In the genomic region with DNA sequence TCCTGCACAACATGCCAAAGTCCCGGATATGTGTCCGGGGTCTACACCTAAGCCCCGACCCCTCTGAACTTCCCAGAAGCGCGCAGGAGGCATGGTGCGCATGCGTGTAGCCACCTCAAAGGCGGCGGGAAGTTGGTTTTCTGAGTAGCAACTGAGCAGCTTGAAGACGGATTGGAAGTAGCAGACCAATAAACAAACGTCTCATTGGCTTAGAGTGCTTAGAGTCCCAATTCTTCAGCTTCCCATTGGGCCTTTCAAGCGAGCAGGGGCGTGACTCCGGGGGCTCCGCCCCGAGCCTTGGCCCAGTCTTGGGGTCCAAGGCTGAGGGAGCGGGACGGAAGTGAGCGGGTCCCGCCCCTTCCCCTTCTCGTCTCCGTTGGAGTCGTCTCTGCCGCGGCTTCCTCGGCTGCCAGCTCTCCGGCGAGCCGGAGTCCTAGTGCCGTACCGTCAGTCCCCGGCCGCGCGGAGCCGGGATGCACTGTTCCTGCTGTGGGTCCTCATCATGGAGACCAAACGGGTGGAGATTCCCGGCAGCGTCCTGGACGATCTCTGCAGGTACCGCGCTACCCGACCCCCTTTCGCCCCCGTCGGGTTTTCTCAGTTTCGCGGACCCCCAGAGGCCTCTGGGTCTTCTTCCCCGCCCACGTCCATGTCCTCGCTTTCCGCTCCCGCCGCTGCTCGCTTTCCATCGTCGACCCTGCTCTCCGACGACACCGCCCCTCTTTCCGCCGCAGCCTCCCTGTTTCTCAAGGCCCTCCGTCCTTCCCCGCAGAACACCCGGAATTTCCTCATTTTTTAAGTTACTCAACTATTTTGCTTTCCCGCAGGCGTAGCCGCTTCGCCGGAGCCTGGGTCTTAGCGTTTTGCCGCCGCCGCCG, we compare ENCODE assay signal across 8 cellular contexts. TPM values are rescaled to one million over a fixed set of nuclear protein-coding genes. Genes with fewer than 3 reads are reported as not detected.
DNase-seq lines count a peak whose midpoint lies in the region; ATAC-seq and TF ChIP-seq lines count a peak whose summit lies in the region.

A gene (plus strand): TSS at position 367 of the 878 bp plus-strand sequence. CDS start 136 bp downstream, at position 503.

- H3K4me3 ChIP-seq in BJ (ENCODE audit: low read depth, low read length) (peak within 1 kb of the TSS; percentile 68), colonic mucosa (peak within 1 kb of the TSS; percentile 75)

- TF ChIP-seq CTCF in BJ (IDR thresholded peaks at IDR 0.05; ENCODE audit: insufficient read depth, low read depth, low read length) (no peak), colonic mucosa (IDR thresholded peaks at IDR 0.05) (no peak)

- H3K4me3 Mint-ChIP-seq in activated CD4-positive, alpha-beta T cell treated with anti-CD3 and anti-CD28 coated beads, Interleukin-2, amount 10 ng/mL, durations not matched to agents 24 days and 14 days, result peak within 1 kb of the TSS; percentile 93

- ATAC-seq in GM19324 (IDR thresholded peaks at IDR 0.05; ENCODE audit: low FRiP score, unreplicated experiment) (peak; percentile 99), HG03469 (IDR thresholded peaks at IDR 0.05; ENCODE audit: unreplicated experiment) (peak; percentile 98)

- H3K4me1 ChIP-seq in colonic mucosa, result peaks cover 7% of the 10 kb centered on the region

- H3K36me3 ChIP-seq in BJ (ENCODE audit: control insufficient read depth, insufficient read depth, low read length), result no peaks in the 10 kb centered on the region
- no peaks in the 10 kb centered on the region for H3K36me3 ChIP-seq in colonic mucosa

- H3K9ac ChIP-seq in colonic mucosa (ENCODE audit: low read depth in 2 of 2, low read length in 2 of 2), result peak within 1 kb of the TSS; percentile 75 to 90

- no peaks in the 10 kb centered on the region for H3K27me3 ChIP-seq in BJ (ENCODE audit: control insufficient read depth, insufficient read depth, low read length)
- H3K27me3 ChIP-seq in colonic mucosa, result no peaks in the 10 kb centered on the region

- DNase-seq in BJ (ENCODE audit: low read depth) (peak; percentile 98), NCI-H526 treated with DMSO at 0.1 percent for 48 hours (lab: John Stamatoyannopoulos, UW) (peak; percentile 94), colonic mucosa (peak; percentile 95), kidney tubule cell (ENCODE audit: low spot score) (peak; percentile 99)
- peak; percentile 99 for DNase-seq in activated CD4-positive, alpha-beta T cell treated with anti-CD3 and anti-CD28 coated beads, Interleukin-2, amount 10 ng/mL, durations not matched to agents 24 days and 14 days
- DNase-seq in stimulated activated CD4-positive, alpha-beta T cell treated with anti-CD3 and anti-CD28 coated beads, Interleukin-1b, Interleukin-23, amount 100 ng/mL, for 24 hours (ENCODE audit: low read depth in 4 of 4, low spot score in 1 of 4), result peak; percentile 72 to 96 (median 82)

- H3K9me3 Mint-ChIP-seq in activated CD4-positive, alpha-beta T cell treated with anti-CD3 and anti-CD28 coated beads, Interleukin-2, amount 10 ng/mL, durations not matched to agents 24 days and 14 days, result no peaks in the 10 kb centered on the region

- peaks cover 35% of the 10 kb centered on the region for H3K4me1 Mint-ChIP-seq in activated CD4-positive, alpha-beta T cell treated with anti-CD3 and anti-CD28 coated beads, Interleukin-2, amount 10 ng/mL, durations not matched to agents 24 days and 14 days

- intact Hi-C loops in activated CD4-positive, alpha-beta T cell treated with anti-CD3 and anti-CD28 coated beads, Interleukin-2, amount 10 ng/mL, durations not matched to agents 24 days and 14 days (cut with micrococcal nuclease), result loop anchor here (1.0 to 5.0 kb wide), 7 partner anchors 12 to 536 kb away; a partner anchor contains a TSS
- intact Hi-C loops in colonic mucosa (cut with DNase I), result loop anchor here (10.0 kb wide), 1 partner anchor 52 kb away; a partner anchor contains a TSS

- no peaks in the 10 kb centered on the region for H3K27me3 Mint-ChIP-seq in activated CD4-positive, alpha-beta T cell treated with anti-CD3 and anti-CD28 coated beads, Interleukin-2, amount 10 ng/mL, durations not matched to agents 24 days and 14 days

- peak within 1 kb of the TSS; percentile 93 for H3K27ac ChIP-seq in colonic mucosa

- no peaks in the 10 kb centered on the region for H3K9me3 ChIP-seq in colonic mucosa

- CTCF ChIA-PET in BJ (lab: Yijun Ruan, JAX), result interaction anchor here (1.2 to 1.5 kb wide), 3 partner anchors 13 to 421 kb away, joined by 4 to 5 read pairs (median 4); a partner anchor contains a TSS

- peaks cover 18% of the 10 kb centered on the region for H3K36me3 Mint-ChIP-seq in activated CD4-positive, alpha-beta T cell treated with anti-CD3 and anti-CD28 coated beads, Interleukin-2, amount 10 ng/mL, durations not matched to agents 24 days and 14 days (ENCODE audit: low read depth)

- peak within 1 kb of the TSS; percentile 94 for H3K27ac Mint-ChIP-seq in activated CD4-positive, alpha-beta T cell treated with anti-CD3 and anti-CD28 coated beads, Interleukin-2, amount 10 ng/mL, durations not matched to agents 24 days and 14 days

- POLR2A ChIA-PET in BJ (lab: Charles Lee), result interaction anchor here (0.6 to 0.9 kb wide), 3 partner anchors 19 to 589 kb away, joined by 3 to 22 read pairs (median 5); no protein-coding TSS in a partner anchor

RNA-seq across cellular contexts. Expression of the gene that starts here (rescaled TPM):
- polyA plus RNA-seq in BJ (2011; rRNA removed), result 6.4 and 9.9 TPM in 2 replicates
- 14.1 and 18.0 TPM in 2 replicates for polyA minus RNA-seq in BJ (2011; rRNA and poly(A)+ RNA removed)
- total RNA-seq in activated CD4-positive, alpha-beta T cell treated with anti-CD3 and anti-CD28 coated beads, Interleukin-2, amount 10 ng/mL, durations not matched to agents 24 days and 14 days, result 73.6 and 78.8 TPM in 2 replicates
- total RNA-seq in colonic mucosa, result 10 to 100 TPM; 39.5 to 48.2 TPM

Comparison
In these comparisons a context has a peak if more than half of its experiments do, and no peak if none do; other contexts are left out.
1. Peak in every context shown above with its lines: DNase-seq, ATAC-seq, H3K4me3 ChIP-seq and H3K27ac ChIP-seq.